17 cellular contexts compared by ENCODE assay signal in the genomic region with DNA sequence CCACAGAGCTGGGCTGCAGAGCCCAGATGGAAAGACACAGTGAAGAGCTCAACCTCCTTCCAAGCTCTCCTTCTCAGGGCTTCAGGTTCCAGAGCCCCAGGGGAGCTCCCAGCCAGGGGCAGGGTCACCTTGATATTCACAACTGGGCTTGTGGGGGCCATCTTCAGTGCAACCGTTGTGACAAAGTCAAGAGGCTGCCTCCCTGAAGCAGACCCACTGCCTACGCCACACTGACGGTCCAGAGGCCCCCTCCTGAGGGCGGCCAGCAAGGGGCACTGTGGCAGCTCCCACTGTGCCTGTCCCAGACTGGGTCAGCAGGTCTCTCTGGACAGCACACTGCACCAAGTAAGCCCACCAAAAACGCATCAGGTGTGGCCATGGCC.
DNase-seq lines count a peak whose midpoint lies in the region; ATAC-seq and TF ChIP-seq lines count a peak whose summit lies in the region.
"Had no signal": no experiment of that assay in that cellular context is flagged by ENCODE, and none has a peak within 500 bp of the region (broad histone marks: within the 10 kb centered on the region; RNA-seq: fewer than 3 reads in every experiment).

No MANE protein-coding gene starts in this region.

- H3K9ac ChIP-seq in OCI-LY1 (ENCODE audit: low read length), result no peak overlapping the region
- H3K9ac ChIP-seq: SK-N-SH had no signal

- DNase-seq in H7 (peak; percentile 32), left lung (peak; percentile 4 to 41), sciatic nerve (ENCODE audit: low spot score) (peak; percentile 50), NCI-H1694 treated with DMSO at 0.1 percent for 48 hours (lab: John Stamatoyannopoulos, UW) (no peak), HEK293T (ENCODE audit: extremely low spot score) (no peak)
- no peak for DNase-seq in NK-92 treated with Interleukin-12 subunit alpha and Interleukin-12 subunit beta, amount 100 ng/mL, for 24 hours (lab: John Stamatoyannopoulos, UW)
- DNase-seq: Calu3, HCEC 1CT, MV-4-11, NCI-H1417 treated with DMSO at 0.1 percent for 48 hours, NCI-H2081, NCI-H510A treated with DMSO at 0.1 percent for 48 hours, SHP77, SK-N-SH had no signal

- CTCF ChIA-PET in HEK293T (lab: Yijun Ruan, JAX), result interaction anchor here (0.6 kb wide), 1 partner anchor 334 kb away, joined by 4 read pairs; no protein-coding TSS in a partner anchor

- H3K4me1 ChIP-seq in OCI-LY1 (ENCODE audit: insufficient read depth, low read length, severe bottlenecking) (peaks cover 15% of the 10 kb centered on the region), left lung (no peaks in the 10 kb centered on the region)
- H3K4me1 ChIP-seq: Peyer's patch had no signal

- no peaks in the 10 kb centered on the region for H3K9me2 ChIP-seq in OCI-LY1 (ENCODE audit: low read depth, low read length)
- H3K9me2 ChIP-seq: SK-N-SH had no signal

- H3K27ac ChIP-seq in OCI-LY1 (ENCODE audit: low read depth, low read length, poor library complexity, severe bottlenecking) (peak overlapping the region; percentile 21), left lung (no peak overlapping the region)
- H3K27ac ChIP-seq: HL-60, Peyer's patch had no signal

- no peak overlapping the region for H3K4me2 ChIP-seq in OCI-LY1 (ENCODE audit: low read length)
- H3K4me2 ChIP-seq: SK-N-SH had no signal

- TF ChIP-seq CTCF in OCI-LY1 (IDR thresholded peaks at IDR 0.05; ENCODE audit: low read length) (no peak), left lung (IDR thresholded peaks at IDR 0.05) (no peak)

- H4K20me1 ChIP-seq in OCI-LY1 (ENCODE audit: insufficient read depth, low read length), result no peaks in the 10 kb centered on the region

- H3K36me3 ChIP-seq in H7 (replicated peaks; ENCODE audit: control insufficient read depth, insufficient read depth, low read length) (peaks cover 6% of the 10 kb centered on the region), OCI-LY1 (ENCODE audit: insufficient read depth, low read length) (peaks cover 39% of the 10 kb centered on the region), left lung (peaks cover 0 to 65% of the 10 kb centered on the region in 2 donors)

- POLR2A ChIA-PET in HEK293T (lab: Yijun Ruan, JAX), result interaction anchor here (0.6 kb wide), 1 partner anchor 107 kb away, joined by 3 read pairs; the partner anchor contains the start of gene ESS2

- ATAC-seq in left lung, result no peak
- ATAC-seq in sciatic nerve, result no peak

- H2AFZ ChIP-seq in OCI-LY1 (ENCODE audit: low read length), result no peak overlapping the region

- intact Hi-C loops in left lung (cut with DNase I) (no loop called here), sciatic nerve (cut with DNase I) (no loop called here)

- H3F3A ChIP-seq in OCI-LY1 (ENCODE audit: insufficient read depth, low read length), result no peaks in the 10 kb centered on the region

- H3K27me3 ChIP-seq in H7 (ENCODE audit: control insufficient read depth, insufficient read depth, low read length), result no peaks in the 10 kb centered on the region
- no peaks in the 10 kb centered on the region for H3K27me3 ChIP-seq in OCI-LY1 (ENCODE audit: insufficient read depth, low read length)
- H3K27me3 ChIP-seq in left lung, result no peaks in the 10 kb centered on the region
- H3K27me3 ChIP-seq: Peyer's patch had no signal

- H3K4me3 ChIP-seq in H7 (ENCODE audit: insufficient read depth, low read depth, low read length), result no peak overlapping the region
- no peak overlapping the region for H3K4me3 ChIP-seq in OCI-LY1 (ENCODE audit: low read depth, low read length, poor library complexity, severe bottlenecking)
- H3K4me3 ChIP-seq in left lung, result no peak overlapping the region
- H3K4me3 ChIP-seq: Peyer's patch had no signal

- no peaks in the 10 kb centered on the region for H3K9me3 ChIP-seq in OCI-LY1 (ENCODE audit: low read length)
- no peaks in the 10 kb centered on the region for H3K9me3 ChIP-seq in left lung
- H3K9me3 ChIP-seq: Peyer's patch, SK-N-SH had no signal

- H3K79me2 ChIP-seq in OCI-LY1 (ENCODE audit: insufficient read depth, low read length), result no peaks in the 10 kb centered on the region

TF ChIP-seq in HEK293T, 16 proteins besides CTCF, POLR2A, EP300 and RAD21:
- TF ChIP-seq FOXA1 (IDR thresholded peaks at IDR 0.05) (no peak), FOXK2 (IDR thresholded peaks at IDR 0.05) (no peak), PKNOX1 (IDR thresholded peaks at IDR 0.05) (no peak), SUZ12 (IDR thresholded peaks at IDR 0.05) (no peak), HDGF (IDR thresholded peaks at IDR 0.05; ENCODE audit: borderline replicate concordance) (no peak), SP1 (IDR thresholded peaks at IDR 0.05) (no peak), LEF1 (IDR thresholded peaks at IDR 0.05; ENCODE audit: borderline replicate concordance) (no peak), NFRKB (IDR thresholded peaks at IDR 0.05) (no peak), CTBP1 (IDR thresholded peaks at IDR 0.05; ENCODE audit: borderline replicate concordance) (no peak), ELF4 (IDR thresholded peaks at IDR 0.05) (no peak), FOXM1 (IDR thresholded peaks at IDR 0.05; ENCODE audit: borderline replicate concordance) (no peak), ARNT (IDR thresholded peaks at IDR 0.05) (no peak), L3MBTL2 (conservative IDR thresholded peaks at IDR 0.05) (no peak), ZNF384 (IDR thresholded peaks at IDR 0.05) (no peak), TARDBP (IDR thresholded peaks at IDR 0.05) (no peak), BHLHE40 (IDR thresholded peaks at IDR 0.05; ENCODE audit: borderline replicate concordance) (no peak)

Comparison
In these comparisons a context has a peak if more than half of its experiments do, and no peak if none do; other contexts are left out.
1. DNase-seq: peak in H7 (single experiment), left lung (2 of 2) and sciatic nerve (single experiment); none in NCI-H1694 treated with DMSO at 0.1 percent for 48 hours (single experiment), HEK293T (single experiment) and NK-92 treated with Interleukin-12 subunit alpha and Interleukin-12 subunit beta, amount 100 ng/mL, for 24 hours (single experiment).